Comparison of ENCODE assay signal across 6 cellular contexts in genomic region chr9:94400461-94400860, GRCh38.
DNase-seq lines count a peak whose midpoint lies in the region; TF ChIP-seq lines count a peak whose summit lies in the region.
"Not testable (repeated sequence)": the region's sequence is repeated elsewhere in the genome, so short reads cannot be mapped to it uniquely, and the experiment has no call there.

No MANE protein-coding gene starts in this region.

- not testable (repeated sequence) for H3K4me3 Mint-ChIP-seq in activated naive CD4-positive, alpha-beta T cell treated with anti-CD3 and anti-CD28 coated beads, Interleukin-2, amount 10 ng/mL, durations not matched to agents 7 days and 5 days; chondrocyte (ENCODE audit: unreplicated experiment); endothelial cell (ENCODE audit: unreplicated experiment)

- peak overlapping the region; percentile 52 for H3K27ac Mint-ChIP-seq in activated naive CD4-positive, alpha-beta T cell treated with anti-CD3 and anti-CD28 coated beads, Interleukin-2, amount 10 ng/mL, durations not matched to agents 7 days and 5 days
- peak overlapping the region; percentile 75 for H3K27ac Mint-ChIP-seq in chondrocyte (ENCODE audit: unreplicated experiment)
- peak overlapping the region; percentile 80 for H3K27ac Mint-ChIP-seq in endothelial cell (ENCODE audit: unreplicated experiment)

- CTCF ChIA-PET in activated naive CD4-positive, alpha-beta T cell treated with anti-CD3 and anti-CD28 coated beads, Interleukin-2, amount 10 ng/mL, durations not matched to agents 7 days and 5 days (lab: Charles Lee): not testable (repeated sequence)

- not testable (repeated sequence) for H3K4me3 ChIP-seq in fibroblast of pulmonary artery (replicated peaks; ENCODE audit: low read depth, low read length)

- not testable (repeated sequence) for H3K9me3 Mint-ChIP-seq in activated naive CD4-positive, alpha-beta T cell treated with anti-CD3 and anti-CD28 coated beads, Interleukin-2, amount 10 ng/mL, durations not matched to agents 7 days and 5 days; chondrocyte (ENCODE audit: low read depth); endothelial cell (ENCODE audit: unreplicated experiment)

- H3K4me1 Mint-ChIP-seq in activated naive CD4-positive, alpha-beta T cell treated with anti-CD3 and anti-CD28 coated beads, Interleukin-2, amount 10 ng/mL, durations not matched to agents 7 days and 5 days; endothelial cell (ENCODE audit: unreplicated experiment): not testable (repeated sequence)
- H3K4me1 Mint-ChIP-seq in chondrocyte (ENCODE audit: low read depth): peaks cover 37% of the 10 kb centered on the region

- not testable (repeated sequence) for H3K36me3 Mint-ChIP-seq in activated naive CD4-positive, alpha-beta T cell treated with anti-CD3 and anti-CD28 coated beads, Interleukin-2, amount 10 ng/mL, durations not matched to agents 7 days and 5 days; chondrocyte (ENCODE audit: low read depth); endothelial cell (ENCODE audit: low read depth, unreplicated experiment)

- not testable (repeated sequence) for DNase-seq in activated naive CD4-positive, alpha-beta T cell treated with anti-CD3 and anti-CD28 coated beads, Interleukin-2, amount 10 ng/mL, durations not matched to agents 7 days and 5 days; chondrocyte (ENCODE audit: low spot score); endothelial cell (ENCODE audit: low spot score)
- DNase-seq in dermis blood vessel endothelial cell (peak; percentile 31), fibroblast of pulmonary artery (ENCODE audit: low read depth) (peak; percentile 49), lung microvascular endothelial cell (ENCODE audit: low read depth in 2 of 2) (peak; percentile 13 to 58)

- not testable (repeated sequence) for H3K27me3 Mint-ChIP-seq in activated naive CD4-positive, alpha-beta T cell treated with anti-CD3 and anti-CD28 coated beads, Interleukin-2, amount 10 ng/mL, durations not matched to agents 7 days and 5 days; chondrocyte (ENCODE audit: low read depth); endothelial cell (ENCODE audit: unreplicated experiment)

- TF ChIP-seq CTCF in chondrocyte (IDR thresholded peaks at IDR 0.05); endothelial cell (IDR thresholded peaks at IDR 0.05; ENCODE audit: unreplicated experiment); fibroblast of pulmonary artery (IDR thresholded peaks at IDR 0.05; ENCODE audit: low read length, missing control alignments): not testable (repeated sequence)
